ENCODE assay signal across 8 cellular contexts in genomic region chr5:163503106-163504090, GRCh38. TPM values are rescaled to one million over a fixed set of nuclear protein-coding genes. Genes with fewer than 3 reads are reported as not detected.
DNase-seq lines count a peak whose midpoint lies in the region; ATAC-seq and TF ChIP-seq lines count a peak whose summit lies in the region.

No MANE protein-coding gene starts in this region.

- peak; percentile 63 for TF ChIP-seq POLR2A in NB4 (IDR thresholded peaks at IDR 0.05; ENCODE audit: extremely low read depth, insufficient read length)

- no peaks in the 10 kb centered on the region for H3K27me3 ChIP-seq in ACC112 (ENCODE audit: insufficient read depth, low read length)

- H3K27me3 Mint-ChIP-seq in activated CD4-positive, alpha-beta memory T cell treated with anti-CD3 and anti-CD28 coated beads for 36 hours: no peaks in the 10 kb centered on the region

- H2AFZ ChIP-seq in ACC112 (ENCODE audit: low read length, unreplicated experiment): peak overlapping the region; percentile 86

- H3K4me3 Mint-ChIP-seq in activated CD4-positive, alpha-beta memory T cell treated with anti-CD3 and anti-CD28 coated beads for 36 hours: peak overlapping the region; percentile 95

- H3K4me3 ChIP-seq in ACC112 (ENCODE audit: low read depth, low read length) (peak overlapping the region; percentile 93), NB4 (ENCODE audit: low read depth, low read length) (peak overlapping the region; percentile 85), mesodermal cell (ENCODE audit: extremely low read depth, insufficient read depth, low read length, poor library complexity, severe bottlenecking) (peak overlapping the region; percentile 67)

- H3K4me1 Mint-ChIP-seq in activated CD4-positive, alpha-beta memory T cell treated with anti-CD3 and anti-CD28 coated beads for 36 hours (ENCODE audit: low read depth): peaks cover 15% of the 10 kb centered on the region

- peak overlapping the region; percentile 100 for H3K27ac Mint-ChIP-seq in activated CD4-positive, alpha-beta memory T cell treated with anti-CD3 and anti-CD28 coated beads for 36 hours

- H3K79me2 ChIP-seq in ACC112 (ENCODE audit: control insufficient read depth, insufficient read depth, low read length, unreplicated experiment): peaks cover 30% of the 10 kb centered on the region

- peaks cover 26% of the 10 kb centered on the region for H3K36me3 Mint-ChIP-seq in activated CD4-positive, alpha-beta memory T cell treated with anti-CD3 and anti-CD28 coated beads for 36 hours

- intact Hi-C loops in activated CD4-positive, alpha-beta memory T cell treated with anti-CD3 and anti-CD28 coated beads for 36 hours (cut with micrococcal nuclease): loop anchor here (1.0 kb wide), 1 partner anchor 30 kb away; no protein-coding TSS in a partner anchor

- H3K36me3 ChIP-seq in ACC112 (ENCODE audit: insufficient read depth, low read length) (no peaks in the 10 kb centered on the region), mesodermal cell (ENCODE audit: control insufficient read depth, insufficient read depth, low read length) (no peaks in the 10 kb centered on the region)

- TF ChIP-seq CTCF in NB4 (IDR thresholded peaks at IDR 0.05; ENCODE audit: low read depth, low read length): peak; percentile 43

- DNase-seq in NB4 (ENCODE audit: low read depth): peak; percentile 90
- DNase-seq in activated CD4-positive, alpha-beta memory T cell treated with anti-CD3 and anti-CD28 coated beads for 36 hours: peak; percentile 66
- peak; percentile 60 for DNase-seq in epidermal melanocyte (ENCODE audit: insufficient read length, low spot score)
- DNase-seq in stromal cell of bone marrow (ENCODE audit: low read depth): peak; percentile 75

- no peaks in the 10 kb centered on the region for H3K9me3 Mint-ChIP-seq in activated CD4-positive, alpha-beta memory T cell treated with anti-CD3 and anti-CD28 coated beads for 36 hours

- WGBS in mesodermal cell (ENCODE audit: insufficient coverage in 2 of 2), 2 experiments: 1% methylated on average over 8 to 11 of the region's 18 CpGs

- peaks cover 15% of the 10 kb centered on the region for H3K4me1 ChIP-seq in ACC112 (ENCODE audit: control insufficient read depth, insufficient read depth, low read length, unreplicated experiment)
- peaks cover 5% of the 10 kb centered on the region for H3K4me1 ChIP-seq in mesodermal cell (ENCODE audit: control insufficient read depth, insufficient read depth, low read length, poor library complexity, severe bottlenecking)

- ATAC-seq in GM18861 (IDR thresholded peaks at IDR 0.05; ENCODE audit: unreplicated experiment) (peak; percentile 16), GM21529 (IDR thresholded peaks at IDR 0.05; ENCODE audit: unreplicated experiment) (no peak)

- peak overlapping the region; percentile 83 for H3K27ac ChIP-seq in ACC112 (ENCODE audit: low read depth, low read length)
- H3K27ac ChIP-seq in mesodermal cell (ENCODE audit: low read depth, low read length, severe bottlenecking): peak overlapping the region; percentile 93

- H3K9me3 ChIP-seq in mesodermal cell (ENCODE audit: control insufficient read depth, low read length): no peaks in the 10 kb centered on the region

- POLR2A ChIA-PET in activated CD4-positive, alpha-beta memory T cell treated with anti-CD3 and anti-CD28 coated beads for 36 hours (lab: Charles Lee): interaction anchor here (1.0 to 8.4 kb wide), 3 partner anchors 43 to 64 kb away, joined by 3 to 235 read pairs (median 4); partner anchors contain the start of genes HMMR and NUDCD2

- CTCF ChIA-PET in activated CD4-positive, alpha-beta memory T cell treated with anti-CD3 and anti-CD28 coated beads for 36 hours (lab: Charles Lee): interaction anchor here (0.6 to 3.8 kb wide), 4 partner anchors 14 to 94 kb away, joined by 3 to 47 read pairs (median 15); partner anchors contain the start of genes HMMR and NUDCD2

RNA-seq across cellular contexts. Expression of gene MAT2B, which starts 2.0 kb away (rescaled TPM):
- total RNA-seq in activated CD4-positive, alpha-beta memory T cell treated with anti-CD3 and anti-CD28 coated beads for 36 hours: 100 to 1,000 TPM; 114 to 122 TPM
- 49.1 TPM for polyA plus RNA-seq in mesodermal cell (2013, experiment 1 of 2)
- polyA plus RNA-seq in mesodermal cell (2013, experiment 2 of 2): 52.3 TPM

RNA-seq across cellular contexts. Expression of gene HMMR, which starts 43.0 kb away (rescaled TPM):
- 100 to 1,000 TPM; 109 to 118 TPM for total RNA-seq in activated CD4-positive, alpha-beta memory T cell treated with anti-CD3 and anti-CD28 coated beads for 36 hours
- 49.7 TPM for polyA plus RNA-seq in mesodermal cell (2013, experiment 1 of 2)
- 82.2 TPM for polyA plus RNA-seq in mesodermal cell (2013, experiment 2 of 2)

RNA-seq across cellular contexts. Expression of gene NUDCD2, which starts 43.5 kb away (rescaled TPM):
- 10 to 100 TPM; 46.4 to 48.6 TPM for total RNA-seq in activated CD4-positive, alpha-beta memory T cell treated with anti-CD3 and anti-CD28 coated beads for 36 hours
- 26.1 TPM for polyA plus RNA-seq in mesodermal cell (2013, experiment 1 of 2)
- 33.0 TPM for polyA plus RNA-seq in mesodermal cell (2013, experiment 2 of 2)
